19 cellular contexts compared by ENCODE assay signal in the genomic region with DNA sequence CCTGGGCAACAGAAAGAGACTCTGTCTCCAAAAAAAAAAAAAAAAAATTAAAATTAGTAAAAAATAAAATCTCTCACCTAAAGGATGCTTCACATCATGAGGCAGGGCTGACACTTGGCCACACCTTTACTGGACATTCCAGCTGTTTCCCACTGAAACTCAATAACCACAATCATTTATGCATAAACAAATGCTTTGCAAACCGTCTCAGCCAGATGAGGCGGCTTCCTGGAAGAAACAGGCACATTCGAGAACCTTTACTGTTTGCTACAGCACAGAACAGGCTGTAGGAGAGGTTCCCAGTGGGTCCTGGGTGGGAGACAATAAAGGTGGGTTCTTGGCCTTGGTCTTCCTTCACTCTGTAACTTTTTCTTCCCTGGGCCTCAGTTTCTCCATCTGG. TPM values are rescaled to one million over a fixed set of nuclear protein-coding genes. Genes with fewer than 3 reads are reported as not detected.
A peak's percentile ranks its signal among the peaks of the same experiment; 100 is the strongest.
DNase-seq lines count a peak whose midpoint lies in the region; ATAC-seq lines count a peak whose summit lies in the region.
"Had no signal": no experiment of that assay in that cellular context is flagged by ENCODE, and none has a peak within 500 bp of the region (broad histone marks: within the 10 kb centered on the region; RNA-seq: fewer than 3 reads in every experiment).

No MANE protein-coding gene starts in this region.

- no peaks in the 10 kb centered on the region for H3K27me3 Mint-ChIP-seq in CD4-positive, alpha-beta memory T cell
- H3K27me3 Mint-ChIP-seq in activated CD4-positive, alpha-beta memory T cell treated with anti-CD3 and anti-CD28 coated beads for 36 hours = no peaks in the 10 kb centered on the region
- H3K27me3 Mint-ChIP-seq in effector memory CD8-positive, alpha-beta T cell = no peaks in the 10 kb centered on the region
- H3K27me3 Mint-ChIP-seq: B cell had no signal

- no peaks in the 10 kb centered on the region for H3K9me3 ChIP-seq in CD4-positive, alpha-beta memory T cell (ENCODE audit: control insufficient read depth in 1 of 2, low read length in 2 of 2)
- H3K9me3 ChIP-seq: body of pancreas, colonic mucosa, gastrocnemius medialis, left ventricle myocardium inferior, SJSA1 had no signal

- peaks cover 13 to 37% (median 24%) of the 10 kb centered on the region in 4 donors for H3K4me1 Mint-ChIP-seq in CD4-positive, alpha-beta memory T cell
- peaks cover 29% of the 10 kb centered on the region for H3K4me1 Mint-ChIP-seq in activated CD4-positive, alpha-beta memory T cell treated with anti-CD3 and anti-CD28 coated beads for 36 hours (ENCODE audit: low read depth)
- H3K4me1 Mint-ChIP-seq in effector memory CD8-positive, alpha-beta T cell (ENCODE audit: low read depth in 2 of 2) = peaks cover 24 to 25% of the 10 kb centered on the region in 2 donors

- H3K36me3 ChIP-seq in CD4-positive, alpha-beta memory T cell (ENCODE audit: insufficient read depth, low read length) = no peaks in the 10 kb centered on the region
- H3K36me3 ChIP-seq: colonic mucosa, gastrocnemius medialis, left ventricle myocardium inferior, SJSA1 had no signal

- H3K4me3 Mint-ChIP-seq in CD4-positive, alpha-beta memory T cell = peak overlapping the region in 7 of 8 donors; percentile 18 to 78 (median 67)
- H3K4me3 Mint-ChIP-seq in activated CD4-positive, alpha-beta memory T cell treated with anti-CD3 and anti-CD28 coated beads for 36 hours = no peak overlapping the region
- peak overlapping the region; percentile 73 to 82 for H3K4me3 Mint-ChIP-seq in effector memory CD8-positive, alpha-beta T cell
- H3K4me3 Mint-ChIP-seq: B cell had no signal

- H3K27ac Mint-ChIP-seq in CD4-positive, alpha-beta memory T cell = peak overlapping the region; percentile 82 to 93 (median 88)
- peak overlapping the region; percentile 82 for H3K27ac Mint-ChIP-seq in activated CD4-positive, alpha-beta memory T cell treated with anti-CD3 and anti-CD28 coated beads for 36 hours
- H3K27ac Mint-ChIP-seq in effector memory CD8-positive, alpha-beta T cell = peak overlapping the region; percentile 94 to 95
- H3K27ac Mint-ChIP-seq: B cell had no signal

- no peak overlapping the region for H3K4me3 ChIP-seq in CD4-positive, alpha-beta memory T cell (ENCODE audit: low read length in 2 of 2)
- H3K4me3 ChIP-seq: body of pancreas, colonic mucosa, gastrocnemius medialis, left ventricle myocardium inferior, SJSA1 had no signal

- H3K27me3 ChIP-seq in CD4-positive, alpha-beta memory T cell (ENCODE audit: insufficient read depth, low read length) = no peaks in the 10 kb centered on the region
- H3K27me3 ChIP-seq: body of pancreas, colonic mucosa, gastrocnemius medialis, SJSA1 had no signal

- H3K36me3 Mint-ChIP-seq in CD4-positive, alpha-beta memory T cell = no peaks in the 10 kb centered on the region
- H3K36me3 Mint-ChIP-seq in activated CD4-positive, alpha-beta memory T cell treated with anti-CD3 and anti-CD28 coated beads for 36 hours = no peaks in the 10 kb centered on the region
- H3K36me3 Mint-ChIP-seq in effector memory CD8-positive, alpha-beta T cell (ENCODE audit: insufficient read depth) = peaks cover 9% of the 10 kb centered on the region

- intact Hi-C loops in CD4-positive, alpha-beta memory T cell (cut with micrococcal nuclease) = no loop called here
- intact Hi-C loops in activated CD4-positive, alpha-beta memory T cell treated with anti-CD3 and anti-CD28 coated beads for 36 hours (cut with micrococcal nuclease) = loop anchor here (1.0 kb wide), 1 partner anchor 43 kb away; no protein-coding TSS in a partner anchor

- no peak overlapping the region for H3K27ac ChIP-seq in CD4-positive, alpha-beta memory T cell (ENCODE audit: low read depth, low read length)
- H3K27ac ChIP-seq: body of pancreas, colonic mucosa, gastrocnemius medialis, left ventricle myocardium inferior, SJSA1 had no signal

- no peak for ATAC-seq in effector memory CD8-positive, alpha-beta T cell (replicated peaks)
- ATAC-seq in HG03139 (IDR thresholded peaks at IDR 0.05; ENCODE audit: unreplicated experiment) = no peak
- ATAC-seq: body of pancreas, gastrocnemius medialis, HCT116 had no signal

- peaks cover 30% of the 10 kb centered on the region for H3K4me1 ChIP-seq in CD4-positive, alpha-beta memory T cell (ENCODE audit: insufficient read depth, low read length)
- H3K4me1 ChIP-seq: SJSA1 had no signal

- CTCF ChIA-PET in CD4-positive, alpha-beta memory T cell (lab: Charles Lee; ENCODE audit: partially characterized antibody) = interaction anchor here (1.0 to 2.4 kb wide), 8 partner anchors 10 to 172 kb away, joined by 3 to 16 read pairs (median 4); a partner anchor contains a TSS
- CTCF ChIA-PET in activated CD4-positive, alpha-beta memory T cell treated with anti-CD3 and anti-CD28 coated beads for 36 hours (lab: Charles Lee) = interaction anchor here (1.0 to 2.1 kb wide), 4 partner anchors 11 to 169 kb away, joined by 3 to 13 read pairs (median 8); a partner anchor contains a TSS

- H3K9me3 Mint-ChIP-seq in CD4-positive, alpha-beta memory T cell = no peaks in the 10 kb centered on the region
- no peaks in the 10 kb centered on the region for H3K9me3 Mint-ChIP-seq in activated CD4-positive, alpha-beta memory T cell treated with anti-CD3 and anti-CD28 coated beads for 36 hours
- H3K9me3 Mint-ChIP-seq in effector memory CD8-positive, alpha-beta T cell = no peaks in the 10 kb centered on the region

- POLR2A ChIA-PET in CD4-positive, alpha-beta memory T cell (lab: Charles Lee; ENCODE audit: partially characterized antibody) = interaction anchor here (0.6 to 3.7 kb wide), 7 partner anchors 10 to 959 kb away, joined by 3 to 45 read pairs (median 4); a partner anchor contains a TSS
- POLR2A ChIA-PET in activated CD4-positive, alpha-beta memory T cell treated with anti-CD3 and anti-CD28 coated beads for 36 hours (lab: Charles Lee) = interaction anchor here (0.7 to 3.4 kb wide), 6 partner anchors 10 to 224 kb away, joined by 3 to 26 read pairs (median 6); a partner anchor contains a TSS

- DNase-seq in AG08396 (ENCODE audit: low spot score) (peak; percentile 35), RKO (ENCODE audit: low spot score) (no peak), AG20443 (ENCODE audit: low spot score) (no peak)
- no peak for DNase-seq in CD4-positive, alpha-beta memory T cell
- no peak for DNase-seq in activated CD4-positive, alpha-beta memory T cell treated with anti-CD3 and anti-CD28 coated beads for 36 hours
- DNase-seq in effector memory CD8-positive, alpha-beta T cell = no peak
- DNase-seq: body of pancreas; colonic mucosa; DMS79 treated with DMSO at 0.1 percent for 48 hours; gastrocnemius medialis; left ventricle myocardium inferior; NCI-H774; occipital lobe; stimulated activated CD4-positive, alpha-beta T cell treated with anti-CD3 and anti-CD28 coated beads, Interleukin-2, amount 100 ng/mL, for 24 hours; T-helper 9 cell had no signal

RNA-seq across cellular contexts. Expression of a gene that starts 10.9 kb away (rescaled TPM):
- 10 to 100 TPM; 73.7 to 80.7 TPM for total RNA-seq in CD4-positive, alpha-beta memory T cell
- polyA plus RNA-seq in CD4-positive, alpha-beta memory T cell = 10 to 100 TPM; 40.7 to 52.2 TPM
- 10 to 100 TPM; 37.1 to 37.3 TPM for total RNA-seq in activated CD4-positive, alpha-beta memory T cell treated with anti-CD3 and anti-CD28 coated beads for 36 hours
